29 cellular contexts compared by ENCODE assay signal in the genomic region with DNA sequence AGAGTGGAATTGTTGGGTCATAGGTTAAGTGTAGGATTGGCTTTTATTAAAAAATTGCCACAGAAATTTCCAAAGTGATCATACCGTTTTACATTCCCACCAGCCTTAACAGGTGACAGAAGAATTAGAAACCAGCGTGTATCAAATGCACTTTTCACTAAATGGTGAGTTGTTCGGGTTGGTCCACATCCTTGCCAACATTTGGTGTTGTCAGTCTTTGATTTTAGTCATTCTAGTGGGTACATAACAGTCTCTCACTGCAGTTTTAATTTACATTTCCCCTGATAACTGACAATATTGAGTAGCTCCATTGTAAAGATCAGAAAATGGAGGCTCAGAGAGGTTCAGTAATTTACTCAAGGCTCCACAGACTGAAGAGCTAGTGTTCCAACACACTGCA.
"Had no signal": no experiment of that assay in that cellular context is flagged by ENCODE, and none has a peak within 500 bp of the region (broad histone marks: within the 10 kb centered on the region; RNA-seq: fewer than 3 reads in every experiment).

No MANE protein-coding gene starts in this region.

- H3K27me3 ChIP-seq: testis, thyroid gland, tibial nerve, transverse colon, upper lobe of left lung, vagina had no signal

- H3K36me3 Mint-ChIP-seq: stimulated activated effector memory CD8-positive, alpha-beta T cell treated with anti-CD3 and anti-CD28 coated beads, Interleukin-12 subunit alpha, Interleukin-12 subunit beta, amount 100 ng/mL, for 72 hours; stimulated activated memory B cell treated with anti-CD40 and anti-IgM and Interleukin-4, amounts not matched to agents 10 μg/mL and 1 μg/mL and 100 μg/mL, for 72 hours; type B pancreatic cell had no signal

- H3K4me3 Mint-ChIP-seq: stimulated activated effector memory CD8-positive, alpha-beta T cell treated with anti-CD3 and anti-CD28 coated beads, Interleukin-12 subunit alpha, Interleukin-12 subunit beta, amount 100 ng/mL, for 72 hours; stimulated activated memory B cell treated with anti-CD40 and anti-IgM and Interleukin-4, amounts not matched to agents 10 μg/mL and 1 μg/mL and 100 μg/mL, for 72 hours; stimulated activated naive B cell treated with anti-CD40 and anti-IgM and Interleukin-4, amounts not matched to agents 10 μg/mL and 1 μg/mL and 100 μg/mL, for 72 hours; stimulated activated naive CD8-positive, alpha-beta T cell treated with anti-CD3 and anti-CD28 coated beads, Interleukin-15, amount 100 ng/mL, for 72 hours; stimulated activated naive CD8-positive, alpha-beta T cell treated with anti-CD3 and anti-CD28 coated beads, Interleukin-15, Interleukin-2, amounts not matched to agents 100 ng/mL and 50 ng/mL, for 24 hours; type B pancreatic cell had no signal

- H3K36me3 ChIP-seq: stomach, suprapubic skin, thoracic aorta, thyroid gland, tibial artery, tibial nerve, transverse colon, upper lobe of left lung, upper lobe of right lung, uterus, vagina had no signal

- H3K9me3 ChIP-seq: testis, thoracic aorta, thyroid gland, transverse colon, upper lobe of right lung, vagina had no signal

- H3K4me3 ChIP-seq: stomach, suprapubic skin, testis, thoracic aorta, thyroid gland, tibial artery, tibial nerve, transverse colon, upper lobe of left lung, upper lobe of right lung, uterus, vagina had no signal

- H3K27ac Mint-ChIP-seq: stimulated activated effector memory CD8-positive, alpha-beta T cell treated with anti-CD3 and anti-CD28 coated beads, Interleukin-12 subunit alpha, Interleukin-12 subunit beta, amount 100 ng/mL, for 72 hours; stimulated activated memory B cell treated with anti-CD40 and anti-IgM and Interleukin-4, amounts not matched to agents 10 μg/mL and 1 μg/mL and 100 μg/mL, for 72 hours; stimulated activated naive B cell treated with anti-CD40 and anti-IgM and Interleukin-4, amounts not matched to agents 10 μg/mL and 1 μg/mL and 100 μg/mL, for 72 hours; stimulated activated naive CD8-positive, alpha-beta T cell treated with anti-CD3 and anti-CD28 coated beads, Interleukin-15, amount 100 ng/mL, for 72 hours; stimulated activated naive CD8-positive, alpha-beta T cell treated with anti-CD3 and anti-CD28 coated beads, Interleukin-15, Interleukin-2, amounts not matched to agents 100 ng/mL and 50 ng/mL, for 24 hours; type B pancreatic cell had no signal

- H3K4me1 Mint-ChIP-seq: stimulated activated effector memory CD8-positive, alpha-beta T cell treated with anti-CD3 and anti-CD28 coated beads, Interleukin-12 subunit alpha, Interleukin-12 subunit beta, amount 100 ng/mL, for 72 hours; stimulated activated memory B cell treated with anti-CD40 and anti-IgM and Interleukin-4, amounts not matched to agents 10 μg/mL and 1 μg/mL and 100 μg/mL, for 72 hours; stimulated activated naive CD8-positive, alpha-beta T cell treated with anti-CD3 and anti-CD28 coated beads, Interleukin-15, amount 100 ng/mL, for 72 hours had no signal

- H3K4me1 ChIP-seq: stomach, suprapubic skin, testis, thyroid gland, tibial artery, tibial nerve, transverse colon, upper lobe of left lung, upper lobe of right lung, uterus, vagina had no signal

- DNase-seq: stimulated activated CD4-positive, alpha-beta T cell treated with anti-CD3 and anti-CD28 coated beads, Interleukin-2, amount 100 ng/mL, for 48 hours; stimulated activated CD4-positive, alpha-beta T cell treated with anti-CD3 and anti-CD28 coated beads, Interleukin-4, amount 100 ng/mL, for 1 hour; stimulated activated CD4-positive, alpha-beta T cell treated with anti-CD3 and anti-CD28 coated beads, Interleukin-4, amount 100 ng/mL, for 24 hours; stimulated activated CD4-positive, alpha-beta T cell treated with anti-CD3 and anti-CD28 coated beads, Interleukin-4, amount 100 ng/mL, for 4 hours; stimulated activated CD8-positive, alpha-beta memory T cell treated with anti-CD3 and anti-CD28 coated beads, Interleukin-4, amount 100 ng/mL, for 48 hours; stimulated activated naive B cell treated with anti-CD40 and anti-IgM and Interleukin-4, amounts not matched to agents 10 μg/mL and 1 μg/mL and 100 μg/mL, for 72 hours; stimulated activated naive CD4-positive, alpha-beta T cell; stimulated activated naive CD4-positive, alpha-beta T cell treated with Interleukin-2 at 50 U/mL for 16 hours; stimulated activated naive CD8-positive, alpha-beta T cell treated with anti-CD3 and anti-CD28 coated beads, Interleukin-15, amount 100 ng/mL, for 72 hours; stimulated activated naive CD8-positive, alpha-beta T cell treated with anti-CD3 and anti-CD28 coated beads, Interleukin-15, Interleukin-2, amounts not matched to agents 100 U/mL and 50 U/mL, for 24 hours; stomach; substantia nigra; testis; thyroid gland; tibial artery; transverse colon; trophoblast cell; upper lobe of left lung; upper lobe of right lung; uterus had no signal

- ATAC-seq: stimulated activated effector memory CD8-positive, alpha-beta T cell treated with anti-CD3 and anti-CD28 coated beads, Interleukin-12 subunit alpha, Interleukin-12 subunit beta, amount 100 ng/mL, for 72 hours; stimulated activated memory B cell treated with anti-CD40 and anti-IgM and Interleukin-4, amounts not matched to agents 10 μg/mL and 1 μg/mL and 100 μg/mL, for 72 hours; stimulated activated naive B cell treated with anti-CD40 and anti-IgM and Interleukin-4, amounts not matched to agents 10 μg/mL and 1 μg/mL and 100 μg/mL, for 72 hours; stimulated activated naive CD8-positive, alpha-beta T cell treated with anti-CD3 and anti-CD28 coated beads, Interleukin-15, amount 100 ng/mL, for 72 hours; stimulated activated naive CD8-positive, alpha-beta T cell treated with anti-CD3 and anti-CD28 coated beads, Interleukin-15, Interleukin-2, amounts not matched to agents 100 U/mL and 50 U/mL, for 24 hours; upper lobe of right lung had no signal

- FAIRE-seq: urothelium cell line had no signal

- H3K27ac ChIP-seq: stomach, suprapubic skin, testis, thoracic aorta, thyroid gland, tibial artery, tibial nerve, transverse colon, upper lobe of left lung, upper lobe of right lung, uterus, vagina had no signal

- H3K9me3 Mint-ChIP-seq: type B pancreatic cell had no signal
